1 cellular context compared by ENCODE assay signal in the genomic region with DNA sequence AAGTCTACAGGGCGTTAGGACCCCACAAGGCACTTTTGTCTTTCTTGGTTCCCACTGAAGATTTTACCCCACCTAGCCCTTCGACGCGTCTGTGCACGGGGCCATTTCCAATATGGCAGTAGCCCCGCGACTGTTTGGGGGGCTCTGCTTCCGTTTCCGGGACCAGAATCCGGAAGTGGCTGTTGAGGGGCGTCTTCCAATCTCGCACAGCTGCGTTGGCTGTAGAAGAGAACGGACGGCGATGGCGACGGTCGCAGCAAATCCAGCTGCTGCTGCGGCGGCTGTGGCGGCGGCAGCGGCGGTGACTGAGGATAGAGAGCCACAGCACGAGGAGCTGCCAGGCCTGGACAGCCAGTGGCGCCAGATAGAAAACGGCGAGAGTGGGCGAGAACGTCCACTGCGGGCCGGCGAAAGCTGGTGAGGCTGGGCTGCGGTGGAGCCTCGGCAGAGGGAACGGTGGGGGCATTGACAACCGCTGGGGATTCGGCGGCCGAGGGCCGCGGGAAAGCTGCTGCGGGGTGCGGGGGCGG.
TF ChIP-seq lines count a peak whose summit lies in the region.

Gene USP11 (plus strand): TSS at position 207 of the 530 bp plus-strand sequence. CDS start 35 bp downstream, at position 242.

TF ChIP-seq in HepG2, 621 proteins besides CTCF, POLR2A, EP300 and RAD21 (continued from another document and continues in another):
- TF ChIP-seq, protein P1, sequence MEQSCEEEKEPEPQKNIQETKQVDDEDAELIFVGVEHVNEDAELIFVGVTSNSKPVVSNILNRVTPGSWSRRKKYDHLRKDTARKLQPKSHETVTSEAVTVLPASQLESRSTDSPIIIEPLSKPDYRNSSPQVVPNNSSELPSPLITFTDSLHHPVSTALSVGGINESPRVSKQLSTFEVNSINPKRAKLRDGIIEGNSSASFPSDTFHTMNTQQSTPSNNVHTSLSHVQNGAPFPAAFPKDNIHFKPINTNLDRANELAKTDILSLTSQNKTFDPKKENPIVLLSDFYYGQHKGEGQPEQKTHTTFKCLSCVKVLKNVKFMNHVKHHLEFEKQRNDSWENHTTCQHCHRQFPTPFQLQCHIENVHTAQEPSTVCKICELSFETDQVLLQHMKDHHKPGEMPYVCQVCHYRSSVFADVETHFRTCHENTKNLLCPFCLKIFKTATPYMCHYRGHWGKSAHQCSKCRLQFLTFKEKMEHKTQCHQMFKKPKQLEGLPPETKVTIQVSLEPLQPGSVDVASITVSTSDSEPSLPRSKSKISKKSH (CRISPR knock-in tag; IDR thresholded peaks at IDR 0.05; ENCODE audit: borderline replicate concordance): 0 out of 2 replicates have a peak, but pooled peaks have one; percentile 32
- TF ChIP-seq PAF1 (CRISPR knock-in tag; IDR thresholded peaks at IDR 0.05) (no peak), ZNF503 (CRISPR knock-in tag; IDR thresholded peaks at IDR 0.05) (no peak), TSC22D2 (CRISPR knock-in tag; IDR thresholded peaks at IDR 0.05; ENCODE audit: borderline replicate concordance) (no peak), ZNF276 (CRISPR knock-in tag; IDR thresholded peaks at IDR 0.05; ENCODE audit: low read depth) (no peak), ZSCAN20 (CRISPR knock-in tag; IDR thresholded peaks at IDR 0.05; ENCODE audit: borderline replicate concordance) (no peak), KMT2A (CRISPR knock-in tag; IDR thresholded peaks at IDR 0.05) (no peak), ZNF296 (CRISPR knock-in tag; conservative IDR thresholded peaks at IDR 0.05) (no peak), TRIM24 (CRISPR knock-in tag; IDR thresholded peaks at IDR 0.05) (no peak), HMG20B (CRISPR knock-in tag; conservative IDR thresholded peaks at IDR 0.05) (no peak; the same call in 1 of the 2 replicates), ZNF280D (CRISPR knock-in tag; IDR thresholded peaks at IDR 0.05) (no peak), ZNF776 (CRISPR knock-in tag; IDR thresholded peaks at IDR 0.05) (no peak), ZFP36L1 (CRISPR knock-in tag; IDR thresholded peaks at IDR 0.05) (no peak), NFIC (IDR thresholded peaks at IDR 0.05; ENCODE audit: low read length) (no peak), ATF1 (CRISPR knock-in tag; IDR thresholded peaks at IDR 0.05) (no peak), ZNF251 (CRISPR knock-in tag; IDR thresholded peaks at IDR 0.05) (no peak), IKZF1 (IDR thresholded peaks at IDR 0.05) (no peak), SP5 (CRISPR knock-in tag; IDR thresholded peaks at IDR 0.05; ENCODE audit: borderline replicate concordance, low read depth) (no peak), ADNP (CRISPR knock-in tag; IDR thresholded peaks at IDR 0.05) (no peak), SMARCC2 (IDR thresholded peaks at IDR 0.05) (no peak), NBN (conservative IDR thresholded peaks at IDR 0.05) (no peak), ZFP41 (CRISPR knock-in tag; IDR thresholded peaks at IDR 0.05; ENCODE audit: borderline replicate concordance) (no peak), ZNF33A (CRISPR knock-in tag; IDR thresholded peaks at IDR 0.05; ENCODE audit: borderline replicate concordance) (no peak), SAP130 (CRISPR knock-in tag; IDR thresholded peaks at IDR 0.05; ENCODE audit: low read depth) (peak; percentile 56), ZNF577 (CRISPR knock-in tag; IDR thresholded peaks at IDR 0.05; ENCODE audit: borderline replicate concordance, low read depth) (no peak), ZNF576 (CRISPR knock-in tag; IDR thresholded peaks at IDR 0.05) (no peak), KAT7 (CRISPR knock-in tag; IDR thresholded peaks at IDR 0.05; ENCODE audit: borderline replicate concordance) (no peak), NFKB2 (CRISPR knock-in tag; IDR thresholded peaks at IDR 0.05; ENCODE audit: borderline replicate concordance) (no peak), ZZZ3 (CRISPR knock-in tag; IDR thresholded peaks at IDR 0.05; ENCODE audit: borderline replicate concordance) (no peak), ZNF773 (CRISPR knock-in tag; IDR thresholded peaks at IDR 0.05; ENCODE audit: borderline replicate concordance) (no peak; the same call in 1 of the 2 replicates), TFDP1 (CRISPR knock-in tag; IDR thresholded peaks at IDR 0.05; ENCODE audit: borderline replicate concordance) (peak; percentile 16; the same call in 1 of the 2 replicates), MLLT10 (CRISPR knock-in tag; IDR thresholded peaks at IDR 0.05) (no peak), NKX3-1 (CRISPR knock-in tag; IDR thresholded peaks at IDR 0.05) (0 out of 2 replicates have a peak, but pooled peaks have one; percentile 22), NR2C2 (CRISPR knock-in tag; IDR thresholded peaks at IDR 0.05; ENCODE audit: borderline replicate concordance) (peak; percentile 81), THAP11 (CRISPR knock-in tag; IDR thresholded peaks at IDR 0.05) (peak; percentile 62; the same call in 1 of the 2 replicates), KLF16 (CRISPR knock-in tag; IDR thresholded peaks at IDR 0.05) (no peak), CREB3 (CRISPR knock-in tag; IDR thresholded peaks at IDR 0.05) (no peak), ZNF749 (CRISPR knock-in tag; IDR thresholded peaks at IDR 0.05; ENCODE audit: borderline replicate concordance) (no peak), DPF2 (CRISPR knock-in tag; IDR thresholded peaks at IDR 0.05; ENCODE audit: borderline replicate concordance, low read depth) (no peak), ZNF780A (CRISPR knock-in tag; IDR thresholded peaks at IDR 0.05) (no peak)
- TF ChIP-seq, protein P2, sequence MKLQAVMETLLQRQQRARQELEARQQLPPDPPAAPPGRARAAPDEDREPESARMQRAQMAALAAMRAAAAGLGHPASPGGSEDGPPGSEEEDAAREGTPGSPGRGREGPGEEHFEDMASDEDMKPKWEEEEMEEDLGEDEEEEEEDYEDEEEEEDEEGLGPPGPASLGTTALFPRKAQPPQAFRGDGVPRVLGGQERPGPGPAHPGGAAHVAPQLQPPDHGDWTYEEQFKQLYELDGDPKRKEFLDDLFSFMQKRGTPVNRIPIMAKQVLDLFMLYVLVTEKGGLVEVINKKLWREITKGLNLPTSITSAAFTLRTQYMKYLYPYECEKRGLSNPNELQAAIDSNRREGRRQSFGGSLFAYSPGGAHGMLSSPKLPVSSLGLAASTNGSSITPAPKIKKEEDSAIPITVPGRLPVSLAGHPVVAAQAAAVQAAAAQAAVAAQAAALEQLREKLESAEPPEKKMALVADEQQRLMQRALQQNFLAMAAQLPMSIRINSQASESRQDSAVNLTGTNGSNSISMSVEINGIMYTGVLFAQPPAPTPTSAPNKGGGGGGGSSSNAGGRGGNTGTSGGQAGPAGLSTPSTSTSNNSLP (IDR thresholded peaks at IDR 0.05; ENCODE audit: low read depth, low read length): no peak
- TF ChIP-seq, protein P3, sequence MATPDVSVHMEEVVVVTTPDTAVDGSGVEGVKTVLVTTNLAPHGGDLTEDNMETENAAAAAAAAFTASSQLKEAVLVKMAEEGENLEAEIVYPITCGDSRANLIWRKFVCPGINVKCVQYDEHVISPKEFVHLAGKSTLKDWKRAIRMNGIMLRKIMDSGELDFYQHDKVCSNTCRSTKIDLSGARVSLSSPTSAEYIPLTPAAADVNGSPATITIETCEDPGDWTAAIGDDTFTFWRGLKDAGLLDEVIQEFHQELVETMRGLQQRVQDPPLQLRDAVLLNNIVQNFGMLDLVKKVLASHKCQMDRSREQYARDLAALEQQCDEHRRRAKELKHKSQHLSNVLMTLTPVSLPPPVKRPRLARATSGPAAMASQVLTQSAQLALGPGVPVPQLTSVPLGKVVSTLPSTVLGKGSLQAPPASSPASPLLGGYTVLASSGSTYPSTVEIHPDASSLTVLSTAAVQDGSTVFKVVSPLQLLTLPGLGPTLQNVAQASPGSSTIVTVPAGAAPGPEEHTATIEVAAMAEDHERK (CRISPR knock-in tag; IDR thresholded peaks at IDR 0.05; ENCODE audit: low read depth): no peak
- TF ChIP-seq, protein P4, sequence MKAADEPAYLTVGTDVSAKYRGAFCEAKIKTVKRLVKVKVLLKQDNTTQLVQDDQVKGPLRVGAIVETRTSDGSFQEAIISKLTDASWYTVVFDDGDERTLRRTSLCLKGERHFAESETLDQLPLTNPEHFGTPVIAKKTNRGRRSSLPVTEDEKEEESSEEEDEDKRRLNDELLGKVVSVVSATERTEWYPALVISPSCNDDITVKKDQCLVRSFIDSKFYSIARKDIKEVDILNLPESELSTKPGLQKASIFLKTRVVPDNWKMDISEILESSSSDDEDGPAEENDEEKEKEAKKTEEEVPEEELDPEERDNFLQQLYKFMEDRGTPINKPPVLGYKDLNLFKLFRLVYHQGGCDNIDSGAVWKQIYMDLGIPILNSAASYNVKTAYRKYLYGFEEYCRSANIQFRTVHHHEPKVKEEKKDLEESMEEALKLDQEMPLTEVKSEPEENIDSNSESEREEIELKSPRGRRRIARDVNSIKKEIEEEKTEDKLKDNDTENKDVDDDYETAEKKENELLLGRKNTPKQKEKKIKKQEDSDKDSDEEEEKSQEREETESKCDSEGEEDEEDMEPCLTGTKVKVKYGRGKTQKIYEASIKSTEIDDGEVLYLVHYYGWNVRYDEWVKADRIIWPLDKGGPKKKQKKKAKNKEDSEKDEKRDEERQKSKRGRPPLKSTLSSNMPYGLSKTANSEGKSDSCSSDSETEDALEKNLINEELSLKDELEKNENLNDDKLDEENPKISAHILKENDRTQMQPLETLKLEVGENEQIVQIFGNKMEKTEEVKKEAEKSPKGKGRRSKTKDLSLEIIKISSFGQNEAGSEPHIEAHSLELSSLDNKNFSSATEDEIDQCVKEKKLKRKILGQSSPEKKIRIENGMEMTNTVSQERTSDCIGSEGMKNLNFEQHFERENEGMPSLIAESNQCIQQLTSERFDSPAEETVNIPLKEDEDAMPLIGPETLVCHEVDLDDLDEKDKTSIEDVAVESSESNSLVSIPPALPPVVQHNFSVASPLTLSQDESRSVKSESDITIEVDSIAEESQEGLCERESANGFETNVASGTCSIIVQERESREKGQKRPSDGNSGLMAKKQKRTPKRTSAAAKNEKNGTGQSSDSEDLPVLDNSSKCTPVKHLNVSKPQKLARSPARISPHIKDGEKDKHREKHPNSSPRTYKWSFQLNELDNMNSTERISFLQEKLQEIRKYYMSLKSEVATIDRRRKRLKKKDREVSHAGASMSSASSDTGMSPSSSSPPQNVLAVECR (CRISPR knock-in tag; IDR thresholded peaks at IDR 0.05; ENCODE audit: borderline replicate concordance): peak; percentile 76
